ENCODE assay signal across 9 cellular contexts in genomic region chr12:4277205-4277543, GRCh38. TPM values are rescaled to one million over a fixed set of nuclear protein-coding genes. Genes with fewer than 3 reads are reported as not detected.
DNase-seq lines count a peak whose midpoint lies in the region; ATAC-seq, FAIRE-seq and TF ChIP-seq lines count a peak whose summit lies in the region.
"Had no signal": no experiment of that assay in that cellular context is flagged by ENCODE, and none has a peak within 500 bp of the region (broad histone marks: within the 10 kb centered on the region; RNA-seq: fewer than 3 reads in every experiment).

No MANE protein-coding gene starts in this region.

- intact Hi-C loops in K562 (cut with micrococcal nuclease): loop anchor here (2.0 to 5.0 kb wide), 3 partner anchors 124 to 280 kb away; no protein-coding TSS in a partner anchor
- intact Hi-C loops in naive thymus-derived CD4-positive, alpha-beta T cell (cut with micrococcal nuclease): loop anchor here (1.0 to 2.0 kb wide), 12 partner anchors 8 to 976 kb away; partner anchors contain the start of gene CRACR2A (in 1 of the 2)
- intact Hi-C loops in head of caudate nucleus (cut with DNase I): loop anchor here (5.0 kb wide), 1 partner anchor 390 kb away; no protein-coding TSS in a partner anchor

- no peak for ATAC-seq in A549
- no peak for ATAC-seq in K562
- ATAC-seq in naive thymus-derived CD4-positive, alpha-beta T cell: no peak

- peaks cover 57% of the 10 kb centered on the region for H3K27me3 Mint-ChIP-seq in HFFc6 (ENCODE audit: insufficient read depth)
- no peaks in the 10 kb centered on the region for H3K27me3 Mint-ChIP-seq in naive thymus-derived CD4-positive, alpha-beta T cell

- H3K9me1 ChIP-seq in K562 (ENCODE audit: control insufficient read depth, insufficient read depth, low read length): no peaks in the 10 kb centered on the region

- H3K27ac ChIP-seq in A549 (no peak overlapping the region), K562 (ENCODE audit: extremely low read depth, low read depth, low read length) (no peak overlapping the region), WERI-Rb-1 (no peak overlapping the region)
- peak overlapping the region; percentile 48 for H3K27ac ChIP-seq in naive thymus-derived CD4-positive, alpha-beta T cell (ENCODE audit: low read depth, low read length)

- 12% methylated on average over 6 of the region's 6 CpGs for WGBS in A549 (ENCODE audit: missing lambda C conversion rate)
- 50% methylated on average over 6 of the region's 6 CpGs for WGBS in K562 (ENCODE audit: insufficient coverage, low coverage, missing lambda C conversion rate)

- H3K4me3 ChIP-seq in A549 (no peak overlapping the region), K562 (no peak overlapping the region), WERI-Rb-1 (ENCODE audit: low read depth, low read length) (no peak overlapping the region)
- H3K4me3 ChIP-seq in naive thymus-derived CD4-positive, alpha-beta T cell (ENCODE audit: low read length): no peak overlapping the region

- H3K36me3 Mint-ChIP-seq in HFFc6 (ENCODE audit: low read depth): no peaks in the 10 kb centered on the region
- peaks cover 4 to 64% (median 20%) of the 10 kb centered on the region in 5 donors for H3K36me3 Mint-ChIP-seq in naive thymus-derived CD4-positive, alpha-beta T cell

- 0 out of 3 replicates have a peak overlapping the region, but pooled peaks have one; percentile 15 for H3K4me2 ChIP-seq in A549
- H3K4me2 ChIP-seq in K562 (ENCODE audit: insufficient read depth, low read length): no peak overlapping the region

- POLR2A ChIA-PET in A549 (lab: Yijun Ruan, JAX) (interaction anchor here (0.9 to 1.4 kb wide), 2 partner anchors 43 to 404 kb away, joined by 3 read pairs; partner anchors contain the start of gene PARP11), K562 (lab: Yijun Ruan, JAX) (interaction anchor here (0.8 to 1.4 kb wide), 10 partner anchors 8 to 391 kb away, joined by 3 to 6 read pairs (median 4); no protein-coding TSS in a partner anchor)
- POLR2A ChIA-PET in naive thymus-derived CD4-positive, alpha-beta T cell (lab: Charles Lee): interaction anchor here (0.6 to 3.6 kb wide), 25 partner anchors 9 to 396 kb away, joined by 3 to 44 read pairs (median 4); no protein-coding TSS in a partner anchor

- H3K4me1 ChIP-seq in A549: peaks cover 35% of the 10 kb centered on the region
- H3K4me1 ChIP-seq in K562 (replicated peaks in 1 of 2; ENCODE audit: control insufficient read depth in 2 of 2, insufficient read depth in 2 of 2, low read length in 2 of 2): peaks cover 17 to 28% of the 10 kb centered on the region in 2 experiments; a peak in 4 of 5 replicates
- H3K4me1 ChIP-seq in naive thymus-derived CD4-positive, alpha-beta T cell (ENCODE audit: control insufficient read depth in 2 of 2, insufficient read depth in 2 of 2, low read length in 2 of 2): peaks cover 34 to 56% of the 10 kb centered on the region in 2 donors

- H3K27ac Mint-ChIP-seq in HFFc6: no peak overlapping the region
- H3K27ac Mint-ChIP-seq in naive thymus-derived CD4-positive, alpha-beta T cell: peak overlapping the region; percentile 82 to 98 (median 96)

- H3K36me3 ChIP-seq in K562 (ENCODE audit: control insufficient read depth, insufficient read depth, low read length) (peaks cover 62% of the 10 kb centered on the region), WERI-Rb-1 (no peaks in the 10 kb centered on the region)
- peaks cover 20 to 68% (median 38%) of the 10 kb centered on the region in 3 experiments for H3K36me3 ChIP-seq in naive thymus-derived CD4-positive, alpha-beta T cell (ENCODE audit: control insufficient read depth in 2 of 3, insufficient read depth in 3 of 3, low read length in 3 of 3)

- TF ChIP-seq EP300 in A549 (IDR thresholded peaks at IDR 0.05) (no peak), K562 (IDR thresholded peaks at IDR 0.05; ENCODE audit: low read length) (no peak)

- H4K20me1 ChIP-seq in K562 (replicated peaks; ENCODE audit: control insufficient read depth, insufficient read depth, low read length): no peaks in the 10 kb centered on the region; the same call in 1 of the 2 replicates

- H3K4me1 Mint-ChIP-seq in HFFc6 (ENCODE audit: low read depth): peaks cover 39% of the 10 kb centered on the region
- peaks cover 41 to 71% (median 62%) of the 10 kb centered on the region in 7 donors for H3K4me1 Mint-ChIP-seq in naive thymus-derived CD4-positive, alpha-beta T cell

- H2AFZ ChIP-seq in K562 (ENCODE audit: low read depth, low read length): no peak overlapping the region

- no peak overlapping the region for H3K4me3 Mint-ChIP-seq in HFFc6
- H3K4me3 Mint-ChIP-seq in naive thymus-derived CD4-positive, alpha-beta T cell: peak overlapping the region; percentile 89 to 99 (median 95)

- FAIRE-seq in A549 (lab: Jason Lieb, UNC): no peak
- no peak for FAIRE-seq in K562 (lab: Jason Lieb, UNC)
- FAIRE-seq: D721Med had no signal

- no peaks in the 10 kb centered on the region for H3K27me3 ChIP-seq in K562 (ENCODE audit: control insufficient read depth in 2 of 2, insufficient read depth in 2 of 2, low read length in 2 of 2)
- no peaks in the 10 kb centered on the region for H3K27me3 ChIP-seq in naive thymus-derived CD4-positive, alpha-beta T cell (ENCODE audit: control insufficient read depth in 2 of 2, insufficient read depth in 2 of 2, low read length in 2 of 2)
- H3K27me3 ChIP-seq in WERI-Rb-1 (ENCODE audit: insufficient read depth, low read depth, severe bottlenecking): peaks cover 46% of the 10 kb centered on the region

- CTCF ChIA-PET in A549 (lab: Yijun Ruan, JAX): interaction anchor here (0.7 to 13.1 kb wide), 67 partner anchors 9 to 1141 kb away, joined by 3 to 235 read pairs (median 5); no protein-coding TSS in a partner anchor
- CTCF ChIA-PET in K562 (lab: Yijun Ruan, JAX; ENCODE audit: low intra/inter-chr PET ratio): interaction anchor here (1.4 to 3.4 kb wide), 4 partner anchors 170 to 395 kb away, joined by 4 to 9 read pairs (median 6); no protein-coding TSS in a partner anchor
- CTCF ChIA-PET in naive thymus-derived CD4-positive, alpha-beta T cell (lab: Charles Lee): interaction anchor here (0.6 to 7.3 kb wide), 43 partner anchors 8 to 977 kb away, joined by 3 to 102 read pairs (median 5); no protein-coding TSS in a partner anchor

- H3K9me3 Mint-ChIP-seq in HFFc6: no peaks in the 10 kb centered on the region
- H3K9me3 Mint-ChIP-seq in naive thymus-derived CD4-positive, alpha-beta T cell: peaks cover 0 to 3% (median 0%) of the 10 kb centered on the region in 11 donors

- TF ChIP-seq CTCF in A549 (IDR thresholded peaks at IDR 0.05) (no peak; the same call in 2 of the 3 replicates), HFFc6 (IDR thresholded peaks at IDR 0.05) (peak; percentile 67), K562 (IDR thresholded peaks at IDR 0.05 in 2 of 3, conservative IDR thresholded peaks at IDR 0.05 in 1 of 3; ENCODE audit: insufficient read depth in 2 of 3, low read depth in 1 of 3, low read length in 3 of 3) (no peak; a peak in 1 of 6 replicates), WERI-Rb-1 (IDR thresholded peaks at IDR 0.05; ENCODE audit: low read depth, low read length) (no peak)

- no TSS peak for BruUV-seq in K562 (replicated peaks; lab: Mats Ljungman, UMichigan)

- H3K9me3 ChIP-seq in A549: no peaks in the 10 kb centered on the region
- no peaks in the 10 kb centered on the region for H3K9me3 ChIP-seq in K562 (replicated peaks; ENCODE audit: control insufficient read depth, insufficient read depth, low read depth, low read length)
- no peaks in the 10 kb centered on the region for H3K9me3 ChIP-seq in naive thymus-derived CD4-positive, alpha-beta T cell (ENCODE audit: control insufficient read depth in 2 of 3, low read length in 3 of 3)
- H3K9me3 ChIP-seq in WERI-Rb-1 (ENCODE audit: severe bottlenecking): no peaks in the 10 kb centered on the region

- in situ Hi-C loops in K562 (cut with MboI): loop anchor here (5.0 to 25.0 kb wide), 2 partner anchors 165 to 390 kb away; no protein-coding TSS in a partner anchor

- TF ChIP-seq POLR2A in A549 (IDR thresholded peaks at IDR 0.05; ENCODE audit: low read length): no peak
- no peak for TF ChIP-seq POLR2A in K562 (conservative IDR thresholded peaks at IDR 0.05)

- peaks cover 75% of the 10 kb centered on the region for H3K79me2 ChIP-seq in K562 (ENCODE audit: control insufficient read depth, insufficient read depth, low read length)

- no peak for DNase-seq in A549 (ENCODE audit: low read depth in 1 of 2, low spot score in 1 of 2)
- no peak for DNase-seq in HFFc6
- DNase-seq in K562 (ENCODE audit: extremely low read depth in 1 of 4, low spot score in 3 of 4): no peak
- no peak for DNase-seq in naive thymus-derived CD4-positive, alpha-beta T cell
- no peak for DNase-seq in SHP77 (lab: John Stamatoyannopoulos, UW)
- no peak for DNase-seq in WERI-Rb-1
- DNase-seq in head of caudate nucleus: no peak
- DNase-seq in glomerular visceral epithelial cell (ENCODE audit: extremely low spot score): no peak

- no peak for TF ChIP-seq RAD21 in A549 (conservative IDR thresholded peaks at IDR 0.05 in 1 of 2, IDR thresholded peaks at IDR 0.05 in 1 of 2)
- no peak for TF ChIP-seq RAD21 in K562 (CRISPR knock-in tag; conservative IDR thresholded peaks at IDR 0.05 in 1 of 2, IDR thresholded peaks at IDR 0.05 in 1 of 2)

- H3K9ac ChIP-seq in K562 (ENCODE audit: insufficient read depth in 1 of 2, low read depth in 2 of 2, low read length in 2 of 2): peak overlapping the region in 1 of 2 experiments; percentile 13; a peak in 1 of 4 replicates

RNA-seq across cellular contexts. Expression of gene CCND2, which starts 3.6 kb away (rescaled TPM):
- 0.18 and 0.20 TPM in 2 replicates for polyA plus RNA-seq in A549 (2011; rRNA removed)
- polyA plus RNA-seq in A549 (2012; cell fraction: cytosol; rRNA removed): 0.01 TPM in 1 of 2 replicates, not detected in the other
- not detected in 2 replicates for polyA plus RNA-seq in A549 (2012; cell fraction: nucleus; rRNA removed)
- polyA plus RNA-seq in A549 (2017; fragmentation: RNase III; extraction: RNeasy Plus Mini Kit Qiagen cat#74134 plus additional on column Dnase treatment): not detected in 3 replicates
- polyA minus RNA-seq in A549 (2011; rRNA and poly(A)+ RNA removed): 0.37 and 0.78 TPM in 2 replicates
- 10 to 100 TPM in 4 of 6 experiments, 1 to 10 TPM in 2; 5.7 to 27.2 (median 24.5) TPM for total RNA-seq in HFFc6 (2021; fragmentation: NEBNext Ultra II Directional; extraction: Animal tissue kit (Norgen Biotek cat#: 25700))
- total RNA-seq in K562 (2011; cell fraction: chromatin; rRNA removed; ENCODE audit: low replicate concordance): 52.6 and 55.6 TPM in 2 replicates
- total RNA-seq in K562 (2011; cell fraction: nucleolus; rRNA removed): 37.4 and 40.2 TPM in 2 replicates
- 57.5 and 64.9 TPM in 2 replicates for total RNA-seq in K562 (2011; cell fraction: nucleoplasm; rRNA removed)
- total RNA-seq in K562 (2014; rRNA removed): 39.6 and 52.1 TPM in 2 replicates
- total RNA-seq in K562 (2014; rRNA removed; fragmentation: Illumina TruSeq; extraction: Trizol): 68.9 and 71.9 TPM in 2 replicates
- total RNA-seq in K562 (2015; rRNA removed; fragmentation: Illumina TruSeq; extraction: Trizol): 49.7 and 53.2 TPM in 2 replicates
- 93.5 and 99.3 TPM in 2 replicates for total RNA-seq in K562 (2021)
- polyA plus RNA-seq in K562 (2011; rRNA removed): 36.9 and 42.9 TPM in 2 replicates
- 20.5 and 35.3 TPM in 2 replicates for polyA plus RNA-seq in K562 (2011; cell fraction: cytosol; rRNA removed)
- polyA plus RNA-seq in K562 (2011; cell fraction: nucleus; rRNA removed): 28.5 and 42.5 TPM in 2 replicates
- 12.1 and 12.4 TPM in 2 replicates for polyA plus RNA-seq in K562 (2012)
- 12.6 and 13.6 TPM in 2 replicates for polyA plus RNA-seq in K562 (2014; fragmentation: Illumina TruSeq; extraction: Trizol)
- 10 to 100 TPM; 13.7 to 47.6 TPM for polyA plus RNA-seq in K562 (2014; fragmentation: Nextera tagmentation; extraction: Ambion mirVana)
- polyA plus RNA-seq in K562 (2014; rRNA removed): 30.3 and 33.2 TPM in 2 replicates
- polyA minus RNA-seq in K562 (2011; rRNA and poly(A)+ RNA removed): 109 and 119 TPM in 2 replicates
- polyA minus RNA-seq in K562 (2011; cell fraction: cytosol; rRNA and poly(A)+ RNA removed): 68.1 and 69.3 TPM in 2 replicates
- polyA minus RNA-seq in K562 (2011; cell fraction: nucleus; rRNA and poly(A)+ RNA removed): 21.5 and 41.5 TPM in 2 replicates
- 100 to 1,000 TPM in 3 of 5 experiments, 10 to 100 TPM in 2; 95.7 to 659 (median 125) TPM for total RNA-seq in naive thymus-derived CD4-positive, alpha-beta T cell
- 10 to 100 TPM; 57.3 to 65.1 TPM for polyA plus RNA-seq in naive thymus-derived CD4-positive, alpha-beta T cell

RNA-seq across cellular contexts. Expression of gene TIGAR, which starts 43.8 kb away (rescaled TPM):
- 30.0 and 50.9 TPM in 2 replicates for polyA plus RNA-seq in A549 (2011; rRNA removed)
- 8.5 and 9.0 TPM in 2 replicates for polyA plus RNA-seq in A549 (2012; cell fraction: cytosol; rRNA removed)
- 2.1 and 6.6 TPM in 2 replicates for polyA plus RNA-seq in A549 (2012; cell fraction: nucleus; rRNA removed)
- polyA plus RNA-seq in A549 (2017; fragmentation: RNase III; extraction: RNeasy Plus Mini Kit Qiagen cat#74134 plus additional on column Dnase treatment): 24.5 to 30.6 TPM (median 25.2 TPM) in 3 replicates
- 6.3 and 7.7 TPM in 2 replicates for polyA minus RNA-seq in A549 (2011; rRNA and poly(A)+ RNA removed)
- total RNA-seq in HFFc6 (2021; fragmentation: NEBNext Ultra II Directional; extraction: Animal tissue kit (Norgen Biotek cat#: 25700)): 10 to 100 TPM; 29.9 to 51.8 (median 41.8) TPM
- 0.86 TPM in 2 replicates for total RNA-seq in K562 (2011; cell fraction: chromatin; rRNA removed; ENCODE audit: low replicate concordance)
- 0.66 and 0.67 TPM in 2 replicates for total RNA-seq in K562 (2011; cell fraction: nucleolus; rRNA removed)
- 0.84 and 0.88 TPM in 2 replicates for total RNA-seq in K562 (2011; cell fraction: nucleoplasm; rRNA removed)
- not detected in 2 replicates for total RNA-seq in K562 (2014; rRNA removed)
- 0.38 TPM in 1 of 2 replicates, not detected in the other for total RNA-seq in K562 (2014; rRNA removed; fragmentation: Illumina TruSeq; extraction: Trizol)
- total RNA-seq in K562 (2015; rRNA removed; fragmentation: Illumina TruSeq; extraction: Trizol): 0.11 TPM in 2 replicates
- 0.07 and 1.0 TPM in 2 replicates for total RNA-seq in K562 (2021)
- polyA plus RNA-seq in K562 (2011; rRNA removed): 0.11 and 0.61 TPM in 2 replicates
- polyA plus RNA-seq in K562 (2011; cell fraction: cytosol; rRNA removed): 0.06 and 0.19 TPM in 2 replicates
- 0.11 and 0.14 TPM in 2 replicates for polyA plus RNA-seq in K562 (2011; cell fraction: nucleus; rRNA removed)
- 0.03 and 0.48 TPM in 2 replicates for polyA plus RNA-seq in K562 (2012)
- polyA plus RNA-seq in K562 (2014; fragmentation: Illumina TruSeq; extraction: Trizol): 0.28 and 0.33 TPM in 2 replicates
- under 1 TPM; 0.50 to 0.63 TPM for polyA plus RNA-seq in K562 (2014; fragmentation: Nextera tagmentation; extraction: Ambion mirVana)
- 0.04 and 0.53 TPM in 2 replicates for polyA plus RNA-seq in K562 (2014; rRNA removed)
- polyA minus RNA-seq in K562 (2011; rRNA and poly(A)+ RNA removed): 0.15 and 0.42 TPM in 2 replicates
- polyA minus RNA-seq in K562 (2011; cell fraction: cytosol; rRNA and poly(A)+ RNA removed): not detected in 2 replicates
- polyA minus RNA-seq in K562 (2011; cell fraction: nucleus; rRNA and poly(A)+ RNA removed): 0.27 and 0.44 TPM in 2 replicates
- 10 to 100 TPM in 3 of 5 experiments, 1 to 10 TPM in 2; 7.1 to 15.8 (median 11.1) TPM for total RNA-seq in naive thymus-derived CD4-positive, alpha-beta T cell
- polyA plus RNA-seq in naive thymus-derived CD4-positive, alpha-beta T cell: 1 to 10 TPM; 4.4 to 6.6 TPM
